19 cellular contexts compared by ENCODE assay signal in genomic region chrX:153886915-153887314, GRCh38. TPM values are rescaled to one million over a fixed set of nuclear protein-coding genes. Genes with fewer than 3 reads are reported as not detected.
DNase-seq lines count a peak whose midpoint lies in the region; ATAC-seq and TF ChIP-seq lines count a peak whose summit lies in the region.
"Had no signal": no experiment of that assay in that cellular context is flagged by ENCODE, and none has a peak within 500 bp of the region (broad histone marks: within the 10 kb centered on the region; RNA-seq: fewer than 3 reads in every experiment).

No MANE protein-coding gene starts in this region.

- H3K9ac ChIP-seq in BLaER1, result no peak overlapping the region

- H3K27me3 ChIP-seq in BLaER1, result peaks cover 90% of the 10 kb centered on the region

- peak overlapping the region; percentile 47 for H3K4me2 ChIP-seq in BLaER1

- peaks cover 5% of the 10 kb centered on the region for H3K27me3 Mint-ChIP-seq in chondrocyte (ENCODE audit: low read depth)

- no peak overlapping the region for H3K27ac Mint-ChIP-seq in chondrocyte (ENCODE audit: unreplicated experiment)
- H3K27ac Mint-ChIP-seq: activated CD4-positive, alpha-beta memory T cell treated with anti-CD3 and anti-CD28 coated beads, Interleukin-2, amount 10 ng/mL, durations not matched to agents 7 days and 5 days had no signal

- no peaks in the 10 kb centered on the region for H3K4me1 Mint-ChIP-seq in chondrocyte (ENCODE audit: low read depth)

- peaks cover 60% of the 10 kb centered on the region for H3K4me1 ChIP-seq in BLaER1

- H3K9me3 Mint-ChIP-seq in chondrocyte (ENCODE audit: low read depth), result no peaks in the 10 kb centered on the region
- H3K9me3 Mint-ChIP-seq: activated CD4-positive, alpha-beta memory T cell treated with anti-CD3 and anti-CD28 coated beads, Interleukin-2, amount 10 ng/mL, durations not matched to agents 7 days and 5 days had no signal

- peaks cover 13% of the 10 kb centered on the region; the same call in 1 of the 2 replicates for H3K9me3 ChIP-seq in BLaER1
- H3K9me3 ChIP-seq: esophagus muscularis mucosa, MG63 had no signal

- H4K20me1 ChIP-seq in BLaER1, result peaks cover 48% of the 10 kb centered on the region

- no peak for TF ChIP-seq CTCF in chondrocyte (IDR thresholded peaks at IDR 0.05)

- no peak overlapping the region for H3K4me3 Mint-ChIP-seq in chondrocyte (ENCODE audit: unreplicated experiment)
- H3K4me3 Mint-ChIP-seq: activated CD4-positive, alpha-beta memory T cell treated with anti-CD3 and anti-CD28 coated beads, Interleukin-2, amount 10 ng/mL, durations not matched to agents 7 days and 5 days had no signal

- H3K36me3 Mint-ChIP-seq in chondrocyte (ENCODE audit: low read depth), result no peaks in the 10 kb centered on the region

- no peak overlapping the region for H3K27ac ChIP-seq in BLaER1
- H3K27ac ChIP-seq: skin epidermis, stomach had no signal

- no peak for ATAC-seq in HG02973 (IDR thresholded peaks at IDR 0.05; ENCODE audit: unreplicated experiment)
- no peak for ATAC-seq in GM21717 (IDR thresholded peaks at IDR 0.05; ENCODE audit: unreplicated experiment)
- ATAC-seq: GM12878 had no signal

- DNase-seq in HK-2 (ENCODE audit: unreplicated experiment) (peak; percentile 78), chondrocyte (ENCODE audit: low spot score) (peak; percentile 65), myocyte (ENCODE audit: low read depth) (peak; percentile 63), NCI-H446 (lab: John Stamatoyannopoulos, UW) (no peak), SK-N-DZ (ENCODE audit: low spot score) (no peak)
- DNase-seq: activated CD4-positive, alpha-beta memory T cell treated with anti-CD3 and anti-CD28 coated beads, Interleukin-2, amount 10 ng/mL, durations not matched to agents 7 days and 5 days; amniotic stem cell; MG63; NCI-H2029; SIG-M5; stomach had no signal

- no peak overlapping the region for H3K4me3 ChIP-seq in BLaER1
- H3K4me3 ChIP-seq: GM12878, MG63 had no signal

- H3K36me3 ChIP-seq in BLaER1, result no peaks in the 10 kb centered on the region
- H3K36me3 ChIP-seq: esophagus muscularis mucosa, MG63, stomach had no signal

RNA-seq across cellular contexts. Expression of gene L1CAM, which starts 0.9 kb away (rescaled TPM):
- total RNA-seq in chondrocyte (2.2 to 2.9 TPM (median 2.5 TPM) in 3 replicates), myocyte (24.6 and 44.9 TPM in 2 replicates)
- 44.1 TPM for polyA plus RNA-seq in myocyte (2012)
- polyA plus RNA-seq in SK-N-DZ (2014; cell fraction: cytosol; rRNA removed), result 45.6 and 63.6 TPM in 2 replicates
- polyA plus RNA-seq in SK-N-DZ (2014; cell fraction: nucleus; rRNA removed), result 53.1 and 95.1 TPM in 2 replicates

RNA-seq across cellular contexts. Expression of gene AVPR2, which starts 17.6 kb away (rescaled TPM):
- total RNA-seq in chondrocyte (not detected in 3 replicates), myocyte (0.48 and 1.0 TPM in 2 replicates)
- polyA plus RNA-seq in myocyte (2012), result 0.35 TPM
- polyA plus RNA-seq in SK-N-DZ (2014; cell fraction: cytosol; rRNA removed), result not detected in 2 replicates
- 0.22 TPM in 1 of 2 replicates, not detected in the other for polyA plus RNA-seq in SK-N-DZ (2014; cell fraction: nucleus; rRNA removed)
- total RNA-seq: activated CD4-positive, alpha-beta memory T cell treated with anti-CD3 and anti-CD28 coated beads, Interleukin-2, amount 10 ng/mL, durations not matched to agents 7 days and 5 days; GM12878; liver; osteoblast had no signal

RNA-seq across cellular contexts. Expression of gene ARHGAP4, which starts 39.1 kb away (rescaled TPM):
- total RNA-seq in chondrocyte (2.8 to 3.7 TPM (median 3.1 TPM) in 3 replicates), myocyte (12.8 and 18.2 TPM in 2 replicates)
- 4.8 TPM for polyA plus RNA-seq in myocyte (2012)
- 10.6 and 14.9 TPM in 2 replicates for polyA plus RNA-seq in SK-N-DZ (2014; cell fraction: cytosol; rRNA removed)
- polyA plus RNA-seq in SK-N-DZ (2014; cell fraction: nucleus; rRNA removed), result 128 and 146 TPM in 2 replicates

RNA-seq across cellular contexts. Expression of gene NAA10, which starts 47.9 kb away (rescaled TPM):
- total RNA-seq in chondrocyte (89.5 to 99.8 TPM (median 91.4 TPM) in 3 replicates), myocyte (120 and 132 TPM in 2 replicates)
- 150 TPM for polyA plus RNA-seq in myocyte (2012)
- polyA plus RNA-seq in SK-N-DZ (2014; cell fraction: cytosol; rRNA removed), result 135 and 149 TPM in 2 replicates
- polyA plus RNA-seq in SK-N-DZ (2014; cell fraction: nucleus; rRNA removed), result 176 and 329 TPM in 2 replicates

RNA-seq across cellular contexts. Expression of gene PDZD4, which starts 56.6 kb away (rescaled TPM):
- total RNA-seq in chondrocyte (24.8 to 27.2 TPM (median 25.4 TPM) in 3 replicates), myocyte (0.47 and 1.4 TPM in 2 replicates)
- 1.7 TPM for polyA plus RNA-seq in myocyte (2012)
- 45.5 and 63.5 TPM in 2 replicates for polyA plus RNA-seq in SK-N-DZ (2014; cell fraction: cytosol; rRNA removed)
- polyA plus RNA-seq in SK-N-DZ (2014; cell fraction: nucleus; rRNA removed), result 267 and 281 TPM in 2 replicates

Comparison
In these comparisons a context has a peak if more than half of its experiments do, and no peak if none do; other contexts are left out.
1. DNase-seq: peak in HK-2 (single experiment), chondrocyte (single experiment) and myocyte (single experiment); none in NCI-H446 (0 of 2) and SK-N-DZ (single experiment).